ENCODE assay signal across 13 cellular contexts in genomic region chr12:68521321-68521839, GRCh38.
DNase-seq lines count a peak whose midpoint lies in the region; ATAC-seq and TF ChIP-seq lines count a peak whose summit lies in the region.
"Had no signal": no experiment of that assay in that cellular context is flagged by ENCODE, and none has a peak within 500 bp of the region (broad histone marks: within the 10 kb centered on the region; RNA-seq: fewer than 3 reads in every experiment).

No MANE protein-coding gene starts in this region.

- in situ Hi-C loops in astrocyte of the spinal cord (cut with HindIII; ENCODE audit: low sequenced_read_pairs), result no loop called here

- peak; percentile 36 for DNase-seq in NCI-H2171 treated with DMSO at 0.1 percent for 48 hours (lab: John Stamatoyannopoulos, UW)
- DNase-seq in NCI-H2171 (lab: John Stamatoyannopoulos, UW), result no peak
- DNase-seq in astrocyte of the spinal cord (ENCODE audit: low read depth, low spot score), result peak; percentile 92
- no peak for DNase-seq in left ventricle myocardium superior
- no peak for DNase-seq in tibial artery
- no peak for DNase-seq in stimulated activated CD4-positive, alpha-beta T cell treated with anti-CD3 and anti-CD28 coated beads, Interleukin-12 subunit alpha, Interleukin-12 subunit beta, amount 100 ng/mL, for 4 hours
- no peak for DNase-seq in stimulated activated CD4-positive, alpha-beta T cell treated with anti-CD3 and anti-CD28 coated beads, Interleukin-15, amount 100 ng/mL, for 24 hours
- DNase-seq in nucleus accumbens (lab: John Stamatoyannopoulos, UW), result no peak
- DNase-seq: 8988T; activated CD8-positive, alpha-beta memory T cell treated with anti-CD3 and anti-CD28 coated beads, Interleukin-2, amount 10 ng/mL, durations not matched to agents 7 days and 5 days; islet precursor cell; NCI-H1417 treated with DMSO at 0.1 percent for 48 hours had no signal

- H3K27ac ChIP-seq in tibial artery, result peak overlapping the region; percentile 51 to 62
- H3K27ac ChIP-seq: prostate gland had no signal

- ATAC-seq in left ventricle myocardium superior, result peak; percentile 57
- ATAC-seq: activated CD8-positive, alpha-beta memory T cell treated with anti-CD3 and anti-CD28 coated beads, Interleukin-2, amount 10 ng/mL, durations not matched to agents 7 days and 5 days had no signal

- H3K4me3 ChIP-seq in astrocyte of the spinal cord (ENCODE audit: low read depth, low read length), result no peak overlapping the region
- peak overlapping the region in 1 of 2 donors; percentile 3 for H3K4me3 ChIP-seq in tibial artery
- H3K4me3 ChIP-seq: prostate gland had no signal

- intact Hi-C loops in left ventricle myocardium superior (cut with micrococcal nuclease), result no loop called here
- intact Hi-C loops in tibial artery (cut with DNase I; ENCODE audit: low total_unique reads), result no loop called here

- no peak for TF ChIP-seq CTCF in astrocyte of the spinal cord (IDR thresholded peaks at IDR 0.05; ENCODE audit: low read depth, low read length)
- no peak for TF ChIP-seq CTCF in tibial artery (IDR thresholded peaks at IDR 0.05)

- no peaks in the 10 kb centered on the region for H3K27me3 ChIP-seq in tibial artery

- H3K9me3 ChIP-seq in tibial artery, result no peaks in the 10 kb centered on the region
- H3K9me3 ChIP-seq: prostate gland had no signal

- no peaks in the 10 kb centered on the region for H3K36me3 ChIP-seq in tibial artery
- H3K36me3 ChIP-seq: prostate gland had no signal

- peaks cover 0 to 26% (median 11%) of the 10 kb centered on the region in 4 donors for H3K4me1 ChIP-seq in tibial artery
- H3K4me1 ChIP-seq: prostate gland had no signal

Comparison
In these comparisons a context has a peak if more than half of its experiments do, and no peak if none do; other contexts are left out.
1. DNase-seq: peak in NCI-H2171 treated with DMSO at 0.1 percent for 48 hours (single experiment) and astrocyte of the spinal cord (single experiment); none in NCI-H2171 (single experiment), left ventricle myocardium superior (single experiment), tibial artery (0 of 2), stimulated activated CD4-positive, alpha-beta T cell treated with anti-CD3 and anti-CD28 coated beads, Interleukin-12 subunit alpha, Interleukin-12 subunit beta, amount 100 ng/mL, for 4 hours (single experiment), stimulated activated CD4-positive, alpha-beta T cell treated with anti-CD3 and anti-CD28 coated beads, Interleukin-15, amount 100 ng/mL, for 24 hours (single experiment) and nucleus accumbens (0 of 56).